In genomic region chr3:127121850-127122249, GRCh38 we compare ENCODE assay signal across 2 cellular contexts.
TF ChIP-seq lines count a peak whose summit lies in the region.

No MANE protein-coding gene starts in this region.

TF ChIP-seq in HepG2, 621 proteins besides CTCF, POLR2A, EP300 and RAD21:
- TF ChIP-seq MED8 (CRISPR knock-in tag; IDR thresholded peaks at IDR 0.05; ENCODE audit: insufficient replicate concordance) (no peak), ARID5B (CRISPR knock-in tag; IDR thresholded peaks at IDR 0.05) (peak; percentile 50; the same call in 1 of the 2 replicates), FOSL2 (CRISPR knock-in tag; IDR thresholded peaks at IDR 0.05) (peak; percentile 77), FOXA3 (CRISPR knock-in tag; IDR thresholded peaks at IDR 0.05) (peak; percentile 39; the same call in 1 of the 2 replicates)

TF ChIP-seq in H1, 55 proteins besides CTCF, POLR2A, EP300 and RAD21:
- TF ChIP-seq MAFK (IDR thresholded peaks at IDR 0.05; ENCODE audit: low read depth, low read length) (no peak), ASH2L (IDR thresholded peaks at IDR 0.05; ENCODE audit: low read length) (no peak), EGR1 (IDR thresholded peaks at IDR 0.05; ENCODE audit: borderline replicate concordance, low read depth, low read length) (no peak), YY1 (IDR thresholded peaks at IDR 0.05; ENCODE audit: low read depth, low read length) (no peak), SAP30 (IDR thresholded peaks at IDR 0.05; ENCODE audit: insufficient read depth, insufficient replicate concordance, low read length) (no peak), BACH1 (IDR thresholded peaks at IDR 0.05; ENCODE audit: low read length) (no peak), TBP (IDR thresholded peaks at IDR 0.05; ENCODE audit: low read depth, low read length) (no peak)
